In genomic region chr15:68031406-68031805, GRCh38 we compare ENCODE assay signal across 2 cellular contexts.
TF ChIP-seq lines count a peak whose summit lies in the region.

No MANE protein-coding gene starts in this region.

TF ChIP-seq in PFSK-1, 5 proteins besides CTCF, POLR2A, EP300 and RAD21 (continued from another document):
- TF ChIP-seq, protein P1, sequence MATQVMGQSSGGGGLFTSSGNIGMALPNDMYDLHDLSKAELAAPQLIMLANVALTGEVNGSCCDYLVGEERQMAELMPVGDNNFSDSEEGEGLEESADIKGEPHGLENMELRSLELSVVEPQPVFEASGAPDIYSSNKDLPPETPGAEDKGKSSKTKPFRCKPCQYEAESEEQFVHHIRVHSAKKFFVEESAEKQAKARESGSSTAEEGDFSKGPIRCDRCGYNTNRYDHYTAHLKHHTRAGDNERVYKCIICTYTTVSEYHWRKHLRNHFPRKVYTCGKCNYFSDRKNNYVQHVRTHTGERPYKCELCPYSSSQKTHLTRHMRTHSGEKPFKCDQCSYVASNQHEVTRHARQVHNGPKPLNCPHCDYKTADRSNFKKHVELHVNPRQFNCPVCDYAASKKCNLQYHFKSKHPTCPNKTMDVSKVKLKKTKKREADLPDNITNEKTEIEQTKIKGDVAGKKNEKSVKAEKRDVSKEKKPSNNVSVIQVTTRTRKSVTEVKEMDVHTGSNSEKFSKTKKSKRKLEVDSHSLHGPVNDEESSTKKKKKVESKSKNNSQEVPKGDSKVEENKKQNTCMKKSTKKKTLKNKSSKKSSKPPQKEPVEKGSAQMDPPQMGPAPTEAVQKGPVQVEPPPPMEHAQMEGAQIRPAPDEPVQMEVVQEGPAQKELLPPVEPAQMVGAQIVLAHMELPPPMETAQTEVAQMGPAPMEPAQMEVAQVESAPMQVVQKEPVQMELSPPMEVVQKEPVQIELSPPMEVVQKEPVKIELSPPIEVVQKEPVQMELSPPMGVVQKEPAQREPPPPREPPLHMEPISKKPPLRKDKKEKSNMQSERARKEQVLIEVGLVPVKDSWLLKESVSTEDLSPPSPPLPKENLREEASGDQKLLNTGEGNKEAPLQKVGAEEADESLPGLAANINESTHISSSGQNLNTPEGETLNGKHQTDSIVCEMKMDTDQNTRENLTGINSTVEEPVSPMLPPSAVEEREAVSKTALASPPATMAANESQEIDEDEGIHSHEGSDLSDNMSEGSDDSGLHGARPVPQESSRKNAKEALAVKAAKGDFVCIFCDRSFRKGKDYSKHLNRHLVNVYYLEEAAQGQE (IDR thresholded peaks at IDR 0.05; ENCODE audit: insufficient read depth in 1 of 2, low read depth in 2 of 2, low read length in 2 of 2), result no peak
- no peak for TF ChIP-seq FOXP2 (optimal IDR thresholded peaks at IDR 0.05; ENCODE audit: borderline replicate concordance, extremely low read depth, extremely low read length, insufficient read depth)

TF ChIP-seq in SK-N-SH treated with all-trans-retinoic acid at 6 μM for 48 hours, 23 proteins besides CTCF, POLR2A, EP300 and RAD21 (continued from another document):
- no peak for TF ChIP-seq CREB5 (CRISPR knock-in tag; IDR thresholded peaks at IDR 0.05; ENCODE audit: low read depth)
- TF ChIP-seq TOX (CRISPR knock-in tag; IDR thresholded peaks at IDR 0.05; ENCODE audit: borderline replicate concordance), result no peak
- no peak for TF ChIP-seq PATZ1 (CRISPR knock-in tag; IDR thresholded peaks at IDR 0.05; ENCODE audit: borderline replicate concordance)
- no peak for TF ChIP-seq CSDC2 (CRISPR knock-in tag; IDR thresholded peaks at IDR 0.05)
- TF ChIP-seq ARNTL (CRISPR knock-in tag; IDR thresholded peaks at IDR 0.05; ENCODE audit: borderline replicate concordance, low read depth), result no peak
- TF ChIP-seq ZC3H10 (CRISPR knock-in tag; IDR thresholded peaks at IDR 0.05), result no peak
TF ChIP-seq in SK-N-SH treated with all-trans-retinoic acid at 6 μM for 48 hours: peak in this region for 0.
